In the genomic region with DNA sequence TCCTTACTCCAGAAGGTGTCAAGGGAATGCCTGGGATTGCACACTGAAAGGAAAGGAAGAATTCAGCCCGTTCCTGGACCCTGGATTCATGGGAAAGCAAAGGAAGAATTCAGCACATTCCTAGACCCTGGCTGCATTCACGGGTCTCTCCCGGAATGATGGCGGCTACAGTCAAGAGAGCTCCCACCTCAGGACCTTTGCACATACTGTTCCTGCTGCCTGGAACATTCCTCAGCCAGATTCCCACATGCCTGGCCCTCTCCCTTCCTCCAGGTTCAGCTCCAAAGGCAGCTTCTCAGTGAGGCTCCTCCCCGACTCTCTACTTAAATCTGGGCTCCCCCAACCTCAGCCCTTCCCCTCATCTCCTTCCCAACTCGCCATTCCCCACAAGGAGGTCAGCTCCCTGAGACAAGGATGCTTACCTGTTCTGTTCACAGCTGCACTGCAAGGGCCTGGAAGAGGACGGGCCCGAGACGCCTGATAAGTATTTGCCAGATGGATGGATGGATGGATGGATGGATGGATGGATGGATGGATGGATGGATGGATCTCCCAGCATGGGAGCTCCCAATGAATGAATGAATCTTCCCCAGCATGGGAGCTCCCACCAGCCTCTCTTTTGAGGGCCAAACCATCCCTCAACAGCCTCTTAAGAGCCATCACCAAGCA, we compare ENCODE assay signal across 1 cellular context.
TF ChIP-seq lines count a peak whose summit lies in the region.

No MANE protein-coding gene starts in this region.

TF ChIP-seq in HEK293, 187 proteins besides CTCF, POLR2A, EP300 and RAD21 (continued from another document):
- TF ChIP-seq ZNF148 (tag by site-specific recombination; IDR thresholded peaks at IDR 0.05; ENCODE audit: borderline replicate concordance) (no peak), ZNF623 (tag by site-specific recombination; IDR thresholded peaks at IDR 0.05) (peak; percentile 97)
